18 cellular contexts compared by ENCODE assay signal in the genomic region with DNA sequence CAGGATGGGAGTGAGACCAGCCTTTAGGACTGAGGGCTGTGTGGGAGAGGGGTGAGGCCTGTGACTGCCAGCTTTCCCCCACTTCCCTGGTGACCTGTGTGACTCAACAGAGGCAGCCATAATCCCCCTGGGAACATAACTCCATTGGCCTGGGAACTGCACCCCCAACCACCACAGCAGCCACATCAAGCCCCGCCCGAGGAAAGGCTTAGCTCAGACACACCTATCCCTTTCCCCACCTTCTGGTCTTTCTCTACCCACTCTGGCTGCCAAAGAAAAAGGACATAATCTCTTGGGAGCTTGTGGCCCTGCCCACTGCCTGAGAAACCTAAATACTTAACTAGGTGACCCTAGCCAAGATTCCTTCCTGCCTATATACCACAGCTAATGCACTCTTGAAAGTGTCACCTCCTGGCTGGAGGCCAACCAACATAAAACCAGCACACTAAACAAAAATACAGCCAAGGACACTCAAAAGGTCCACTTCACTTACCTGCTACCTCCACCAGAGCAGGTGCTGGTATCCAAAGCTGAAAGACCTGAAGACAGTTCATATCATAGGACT.
"Had no signal": no experiment of that assay in that cellular context is flagged by ENCODE, and none has a peak within 500 bp of the region (broad histone marks: within the 10 kb centered on the region; RNA-seq: fewer than 3 reads in every experiment).

No MANE protein-coding gene starts in this region.

- H3K4me1 ChIP-seq: colonic mucosa, parathyroid adenoma had no signal

- H3K4me3 Mint-ChIP-seq: activated CD4-positive, alpha-beta T cell treated with anti-CD3 and anti-CD28 coated beads, Interleukin-2, amount 10 ng/mL, durations not matched to agents 7 days and 5 days; activated CD8-positive, alpha-beta T cell treated with anti-CD3 and anti-CD28 coated beads, Interleukin-2, amount 10 ng/mL, durations not matched to agents 7 days and 5 days; activated naive CD4-positive, alpha-beta T cell treated with anti-CD3 and anti-CD28 coated beads for 36 hours; activated T-cell treated with anti-CD3 and anti-CD28 coated beads, Interleukin-2, amount 50 U/mL, for 4 hours; central memory CD8-positive, alpha-beta T cell; natural killer cell treated with Interleukin-12 subunit alpha and Interleukin-12 subunit beta and Interleukin-15 and Interleukin-18, amount 100 ng/mL, for 72 hours; stimulated activated naive B cell treated with anti-CD40 and anti-IgM and Interleukin-4, amounts not matched to agents 10 μg/mL and 1 μg/mL and 100 μg/mL, for 72 hours had no signal

- H3K27me3 ChIP-seq: brain microvascular endothelial cell, colonic mucosa had no signal

- DNase-seq: activated CD4-positive, alpha-beta T cell treated with anti-CD3 and anti-CD28 coated beads, Interleukin-2, amount 10 ng/mL, durations not matched to agents 7 days and 5 days; activated CD8-positive, alpha-beta T cell treated with anti-CD3 and anti-CD28 coated beads, Interleukin-2, amount 10 ng/mL, durations not matched to agents 7 days and 5 days; activated naive CD4-positive, alpha-beta T cell treated with anti-CD3 and anti-CD28 coated beads for 36 hours; activated T-cell treated with anti-CD3 and anti-CD28 coated beads, Interleukin-2, amount 50 U/mL, for 4 hours; aorta; brain microvascular endothelial cell; colonic mucosa; hypothalamus; stimulated activated CD4-positive, alpha-beta T cell treated with anti-CD3 and anti-CD28 coated beads, Interleukin-4, amount 100 ng/mL, for 24 hours; stimulated activated naive B cell treated with anti-CD40 and anti-IgM and Interleukin-4, amounts not matched to agents 10 μg/mL and 1 μg/mL and 100 μg/mL, for 72 hours; T1000 had no signal

- H3K27ac ChIP-seq: brain microvascular endothelial cell, colonic mucosa, parathyroid adenoma had no signal

- H3K9me3 Mint-ChIP-seq: activated naive CD4-positive, alpha-beta T cell treated with anti-CD3 and anti-CD28 coated beads for 36 hours; activated T-cell treated with anti-CD3 and anti-CD28 coated beads, Interleukin-2, amount 50 U/mL, for 4 hours had no signal

- H3K4me1 Mint-ChIP-seq: activated CD4-positive, alpha-beta T cell treated with anti-CD3 and anti-CD28 coated beads, Interleukin-2, amount 10 ng/mL, durations not matched to agents 7 days and 5 days; central memory CD8-positive, alpha-beta T cell; stimulated activated naive B cell treated with anti-CD40 and anti-IgM and Interleukin-4, amounts not matched to agents 10 μg/mL and 1 μg/mL and 100 μg/mL, for 72 hours had no signal

- H3K27ac Mint-ChIP-seq: activated CD4-positive, alpha-beta T cell treated with anti-CD3 and anti-CD28 coated beads, Interleukin-2, amount 10 ng/mL, durations not matched to agents 7 days and 5 days; activated CD8-positive, alpha-beta T cell treated with anti-CD3 and anti-CD28 coated beads, Interleukin-2, amount 10 ng/mL, durations not matched to agents 7 days and 5 days; activated naive CD4-positive, alpha-beta T cell treated with anti-CD3 and anti-CD28 coated beads for 36 hours; natural killer cell treated with Interleukin-12 subunit alpha and Interleukin-12 subunit beta and Interleukin-15 and Interleukin-18, amount 100 ng/mL, for 72 hours; stimulated activated naive B cell treated with anti-CD40 and anti-IgM and Interleukin-4, amounts not matched to agents 10 μg/mL and 1 μg/mL and 100 μg/mL, for 72 hours had no signal

- ATAC-seq: activated CD8-positive, alpha-beta T cell treated with anti-CD3 and anti-CD28 coated beads, Interleukin-2, amount 10 ng/mL, durations not matched to agents 7 days and 5 days; activated T-cell treated with anti-CD3 and anti-CD28 coated beads, Interleukin-2, amount 50 U/mL, for 4 hours; natural killer cell treated with Interleukin-12 subunit alpha and Interleukin-12 subunit beta and Interleukin-15 and Interleukin-18, amount 100 ng/mL, for 72 hours; sciatic nerve; stimulated activated naive B cell treated with anti-CD40 and anti-IgM and Interleukin-4, amounts not matched to agents 10 μg/mL and 1 μg/mL and 100 μg/mL, for 72 hours had no signal

- H3K36me3 ChIP-seq: brain microvascular endothelial cell, colonic mucosa had no signal

- H3K4me3 ChIP-seq: colonic mucosa, lung had no signal

- FAIRE-seq: frontal cortex, keratinocyte had no signal

- H3K9me3 ChIP-seq: colonic mucosa had no signal

- H3K36me3 Mint-ChIP-seq: natural killer cell treated with Interleukin-12 subunit alpha and Interleukin-12 subunit beta and Interleukin-15 and Interleukin-18, amount 100 ng/mL, for 72 hours; stimulated activated naive B cell treated with anti-CD40 and anti-IgM and Interleukin-4, amounts not matched to agents 10 μg/mL and 1 μg/mL and 100 μg/mL, for 72 hours had no signal

- H3K27me3 Mint-ChIP-seq: natural killer cell treated with Interleukin-12 subunit alpha and Interleukin-12 subunit beta and Interleukin-15 and Interleukin-18, amount 100 ng/mL, for 72 hours; stimulated activated naive B cell treated with anti-CD40 and anti-IgM and Interleukin-4, amounts not matched to agents 10 μg/mL and 1 μg/mL and 100 μg/mL, for 72 hours had no signal
